Comparison of ENCODE assay signal across 17 cellular contexts in genomic region chr2:221958224-221958623, GRCh38.
DNase-seq lines count a peak whose midpoint lies in the region; ATAC-seq and TF ChIP-seq lines count a peak whose summit lies in the region.
"Had no signal": no experiment of that assay in that cellular context is flagged by ENCODE, and none has a peak within 500 bp of the region (broad histone marks: within the 10 kb centered on the region; RNA-seq: fewer than 3 reads in every experiment).

No MANE protein-coding gene starts in this region.

- peaks cover 0 to 3% of the 10 kb centered on the region in 2 experiments for H3K36me3 ChIP-seq in mesenchymal stem cell (ENCODE audit: control insufficient read depth in 1 of 2, insufficient read depth in 2 of 2, low read depth in 1 of 2, low read length in 2 of 2)
- H3K36me3 ChIP-seq: spleen, transverse colon had no signal

- no peak overlapping the region for H4K91ac ChIP-seq in mesenchymal stem cell (ENCODE audit: low read length)

- no peak overlapping the region for H3K9ac ChIP-seq in mesenchymal stem cell (ENCODE audit: low read length)

- H2BK12ac ChIP-seq in mesenchymal stem cell (ENCODE audit: low read length in 2 of 2) = no peak overlapping the region

- H2BK120ac ChIP-seq in mesenchymal stem cell (ENCODE audit: low read depth, low read length) = no peak overlapping the region

- H2BK15ac ChIP-seq in mesenchymal stem cell (ENCODE audit: low read depth, poor library complexity, severe bottlenecking) = no peak overlapping the region

- H3K4ac ChIP-seq in mesenchymal stem cell (ENCODE audit: low read depth in 1 of 2, low read length in 2 of 2) = no peak overlapping the region

- no peaks in the 10 kb centered on the region for H3K9me3 ChIP-seq in mesenchymal stem cell (ENCODE audit: control insufficient read depth, low read length)
- H3K9me3 ChIP-seq: spleen, transverse colon had no signal

- no peaks in the 10 kb centered on the region for H3K27me3 ChIP-seq in mesenchymal stem cell (ENCODE audit: control insufficient read depth in 1 of 2, insufficient read depth in 1 of 2, low read length in 2 of 2)
- H3K27me3 ChIP-seq: spleen, transverse colon had no signal

- H3K4me3 ChIP-seq in astrocyte of the cerebellum (ENCODE audit: low read depth, low read length) = no peak overlapping the region
- H3K4me3 ChIP-seq in mesenchymal stem cell (ENCODE audit: insufficient read depth in 1 of 2, low read depth in 1 of 2, low read length in 2 of 2) = no peak overlapping the region
- H3K4me3 ChIP-seq: spleen, transverse colon had no signal

- 91% methylated on average over 1 of the region's 2 CpGs for WGBS in mesenchymal stem cell

- peak; percentile 5 for DNase-seq in DMS53 (lab: John Stamatoyannopoulos, UW)
- no peak for DNase-seq in DMS53 treated with DMSO at 0.1 percent for 48 hours (lab: John Stamatoyannopoulos, UW; ENCODE audit: unreplicated experiment)
- peak; percentile 12 for DNase-seq in M059J (ENCODE audit: low read depth)
- DNase-seq in astrocyte of the cerebellum (ENCODE audit: low read depth) = no peak
- no peak for DNase-seq in mesenchymal stem cell
- no peak for DNase-seq in NCI-H510A (lab: John Stamatoyannopoulos, UW)
- no peak for DNase-seq in putamen (ENCODE audit: low spot score)
- DNase-seq: activated B cell treated with CpG ODN at 0.5 μM for 24 hours; caudate nucleus; DMS79 treated with DMSO at 0.1 percent for 48 hours; naive thymus-derived CD4-positive, alpha-beta T cell; NCI-H1436; spleen; transverse colon had no signal

- no peak overlapping the region for H3K4me2 ChIP-seq in mesenchymal stem cell (ENCODE audit: low read length, poor library complexity, severe bottlenecking)

- H2BK5ac ChIP-seq in mesenchymal stem cell (ENCODE audit: low read depth, low read length, poor library complexity, severe bottlenecking) = no peak overlapping the region

- H3K79me1 ChIP-seq in mesenchymal stem cell (replicated peaks; ENCODE audit: low read length, poor library complexity, severe bottlenecking) = no peaks in the 10 kb centered on the region

- TF ChIP-seq CTCF in astrocyte of the cerebellum (IDR thresholded peaks at IDR 0.05; ENCODE audit: low read depth, low read length, missing control alignments) = peak; percentile 15

- no peak overlapping the region for H3K23ac ChIP-seq in mesenchymal stem cell (ENCODE audit: low read length in 2 of 2)

- no peak for ATAC-seq in GM21737 (IDR thresholded peaks at IDR 0.05; ENCODE audit: unreplicated experiment)
- ATAC-seq: naive thymus-derived CD4-positive, alpha-beta T cell; stimulated activated effector memory CD8-positive, alpha-beta T cell treated with anti-CD3 and anti-CD28 coated beads, Interleukin-12 subunit alpha, Interleukin-12 subunit beta, amount 100 ng/mL, for 72 hours had no signal

- no peak overlapping the region for H4K8ac ChIP-seq in mesenchymal stem cell (ENCODE audit: low read length)

- H3K14ac ChIP-seq in mesenchymal stem cell (ENCODE audit: low read length in 2 of 2) = no peak overlapping the region

- peaks cover 1% of the 10 kb centered on the region for H3K4me1 ChIP-seq in mesenchymal stem cell (ENCODE audit: control insufficient read depth, insufficient read depth, low read depth, low read length)
- H3K4me1 ChIP-seq: spleen, transverse colon had no signal

- no peak overlapping the region for H2AFZ ChIP-seq in mesenchymal stem cell (ENCODE audit: low read depth, low read length)

- in situ Hi-C loops in astrocyte of the cerebellum (cut with HindIII; ENCODE audit: low sequenced_read_pairs) = no loop called here

- no peak overlapping the region for H3K27ac ChIP-seq in mesenchymal stem cell (ENCODE audit: low read length, poor library complexity, severe bottlenecking)
- H3K27ac ChIP-seq: 22Rv1, spleen, transverse colon had no signal

- H2AK5ac ChIP-seq in mesenchymal stem cell (ENCODE audit: low read length, severe bottlenecking) = peak overlapping the region; percentile 78

- H3K18ac ChIP-seq in mesenchymal stem cell (ENCODE audit: low read depth in 1 of 2, low read length in 2 of 2) = no peak overlapping the region

Comparison
In these comparisons a context has a peak if more than half of its experiments do, and no peak if none do; other contexts are left out.
1. DNase-seq: peak in DMS53 (single experiment) and M059J (single experiment); none in DMS53 treated with DMSO at 0.1 percent for 48 hours (single experiment), astrocyte of the cerebellum (single experiment), mesenchymal stem cell (single experiment), NCI-H510A (single experiment) and putamen (single experiment).